Comparison of ENCODE assay signal across 10 cellular contexts in the genomic region with DNA sequence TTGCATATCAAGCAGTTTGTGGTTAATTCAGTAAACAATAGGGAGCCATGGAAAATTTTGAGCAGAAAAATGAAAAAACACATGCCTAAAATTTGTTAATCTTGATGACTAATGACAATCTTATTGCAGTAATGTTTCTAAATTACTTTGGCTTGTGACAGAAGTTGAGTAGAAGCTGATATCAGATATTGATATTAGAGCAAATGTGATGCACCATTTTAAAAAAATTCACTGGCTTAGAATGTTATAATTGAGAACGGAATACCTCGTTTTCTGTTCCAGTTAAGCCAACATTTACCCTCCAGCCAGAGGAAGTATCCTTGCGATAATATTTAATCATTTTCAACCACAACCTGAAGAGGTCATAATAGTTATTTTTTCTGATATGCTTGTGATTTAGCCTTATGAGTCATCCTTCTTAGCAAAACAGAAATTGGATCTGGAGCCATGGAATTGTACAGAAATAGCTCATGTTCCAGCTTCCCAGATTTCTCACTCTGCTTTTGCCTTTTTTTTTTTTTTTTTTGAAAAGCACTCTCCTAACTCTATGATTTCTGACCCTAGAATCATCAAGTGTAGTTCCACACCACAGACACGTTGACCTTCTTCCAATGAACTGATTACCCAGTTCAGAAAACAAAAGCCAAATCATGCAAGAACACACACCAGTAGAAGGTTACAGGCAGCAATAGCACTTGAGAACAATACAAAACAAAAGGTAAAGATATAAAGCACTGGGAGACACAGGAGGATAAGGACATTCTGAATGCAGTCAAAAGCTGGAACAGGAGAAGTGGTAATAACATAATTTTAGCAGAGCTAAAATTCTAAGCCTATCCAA.
DNase-seq lines count a peak whose midpoint lies in the region; ATAC-seq and TF ChIP-seq lines count a peak whose summit lies in the region.
"Had no signal": no experiment of that assay in that cellular context is flagged by ENCODE, and none has a peak within 500 bp of the region (broad histone marks: within the 10 kb centered on the region; RNA-seq: fewer than 3 reads in every experiment).

No MANE protein-coding gene starts in this region.

- no peaks in the 10 kb centered on the region for H3K9me3 ChIP-seq in adrenal gland (replicated peaks in 1 of 3)

- H3K27me3 ChIP-seq in adrenal gland = no peaks in the 10 kb centered on the region

- no peaks in the 10 kb centered on the region for H3K9me3 Mint-ChIP-seq in activated naive CD4-positive, alpha-beta T cell treated with anti-CD3 and anti-CD28 coated beads, Interleukin-2, amount 50 U/mL, for 72 hours
- H3K9me3 Mint-ChIP-seq: activated naive CD8-positive, alpha-beta T cell treated with anti-CD3 and anti-CD28 coated beads, Interleukin-2, amount 10 ng/mL, durations not matched to agents 7 days and 5 days had no signal

- ATAC-seq in HG03571 (IDR thresholded peaks at IDR 0.05; ENCODE audit: unreplicated experiment) = no peak
- no peak for ATAC-seq in activated naive CD4-positive, alpha-beta T cell treated with anti-CD3 and anti-CD28 coated beads, Interleukin-2, amount 50 U/mL, for 72 hours

- TF ChIP-seq POLR2A in adrenal gland (IDR thresholded peaks at IDR 0.05) = no peak

- TF ChIP-seq CTCF in adrenal gland (IDR thresholded peaks at IDR 0.05) = peak in 1 of 6 experiments; percentile 19

- H3K4me3 ChIP-seq in adrenal gland = no peak overlapping the region

- intact Hi-C loops in adrenal gland (cut with DNase I) = no loop called here

- H3K27ac ChIP-seq in adrenal gland = peak overlapping the region; percentile 65 to 81 (median 75)
- H3K27ac ChIP-seq: VCaP had no signal

- DNase-seq in H4 (ENCODE audit: low spot score) = peak; percentile 78
- DNase-seq in adrenal gland = peak in 4 of 7 donors; percentile 7 to 44 (median 21)
- peak; percentile 56 for DNase-seq in glomerular visceral epithelial cell (ENCODE audit: extremely low spot score)
- peak; percentile 45 for DNase-seq in smooth muscle cell of the brain vasculature (ENCODE audit: low read depth, low spot score)
- DNase-seq in stimulated activated CD4-positive, alpha-beta T cell treated with anti-CD3 and anti-CD28 coated beads, Interleukin-12 subunit alpha, Interleukin-12 subunit beta, amount 100 ng/mL, for 4 hours = no peak
- DNase-seq in stimulated activated naive CD4-positive, alpha-beta T cell treated with Interleukin-2 at 50 U/mL for 16 hours (lab: John Stamatoyannopoulos, UW) = no peak
- DNase-seq in activated naive CD4-positive, alpha-beta T cell treated with anti-CD3 and anti-CD28 coated beads, Interleukin-2, amount 50 U/mL, for 72 hours (ENCODE audit: low spot score in 2 of 2) = no peak
- DNase-seq: activated naive CD8-positive, alpha-beta T cell treated with anti-CD3 and anti-CD28 coated beads, Interleukin-2, amount 10 ng/mL, durations not matched to agents 7 days and 5 days had no signal

- WGBS in adrenal gland, 4 donors = 17 to 26% (median 24%) methylated on average over 4 of the region's 4 CpGs

- no peak overlapping the region for H3K27ac Mint-ChIP-seq in activated naive CD4-positive, alpha-beta T cell treated with anti-CD3 and anti-CD28 coated beads, Interleukin-2, amount 50 U/mL, for 72 hours
- H3K27ac Mint-ChIP-seq: activated naive CD8-positive, alpha-beta T cell treated with anti-CD3 and anti-CD28 coated beads, Interleukin-2, amount 10 ng/mL, durations not matched to agents 7 days and 5 days had no signal

- peaks cover 20 to 24% of the 10 kb centered on the region in 2 donors for H3K4me1 ChIP-seq in adrenal gland (replicated peaks in 1 of 2)

- H3K36me3 ChIP-seq in adrenal gland (replicated peaks in 1 of 2) = no peaks in the 10 kb centered on the region

- no peaks in the 10 kb centered on the region for H3K36me3 Mint-ChIP-seq in activated naive CD4-positive, alpha-beta T cell treated with anti-CD3 and anti-CD28 coated beads, Interleukin-2, amount 50 U/mL, for 72 hours
- H3K36me3 Mint-ChIP-seq: activated naive CD8-positive, alpha-beta T cell treated with anti-CD3 and anti-CD28 coated beads, Interleukin-2, amount 10 ng/mL, durations not matched to agents 7 days and 5 days had no signal

Comparison
In these comparisons a context has a peak if more than half of its experiments do, and no peak if none do; other contexts are left out.
1. DNase-seq: peak in H4 (single experiment), adrenal gland (4 of 7), glomerular visceral epithelial cell (single experiment) and smooth muscle cell of the brain vasculature (single experiment); none in stimulated activated CD4-positive, alpha-beta T cell treated with anti-CD3 and anti-CD28 coated beads, Interleukin-12 subunit alpha, Interleukin-12 subunit beta, amount 100 ng/mL, for 4 hours (single experiment), stimulated activated naive CD4-positive, alpha-beta T cell treated with Interleukin-2 at 50 U/mL for 16 hours (single experiment) and activated naive CD4-positive, alpha-beta T cell treated with anti-CD3 and anti-CD28 coated beads, Interleukin-2, amount 50 U/mL, for 72 hours (0 of 2).